In the genomic region with DNA sequence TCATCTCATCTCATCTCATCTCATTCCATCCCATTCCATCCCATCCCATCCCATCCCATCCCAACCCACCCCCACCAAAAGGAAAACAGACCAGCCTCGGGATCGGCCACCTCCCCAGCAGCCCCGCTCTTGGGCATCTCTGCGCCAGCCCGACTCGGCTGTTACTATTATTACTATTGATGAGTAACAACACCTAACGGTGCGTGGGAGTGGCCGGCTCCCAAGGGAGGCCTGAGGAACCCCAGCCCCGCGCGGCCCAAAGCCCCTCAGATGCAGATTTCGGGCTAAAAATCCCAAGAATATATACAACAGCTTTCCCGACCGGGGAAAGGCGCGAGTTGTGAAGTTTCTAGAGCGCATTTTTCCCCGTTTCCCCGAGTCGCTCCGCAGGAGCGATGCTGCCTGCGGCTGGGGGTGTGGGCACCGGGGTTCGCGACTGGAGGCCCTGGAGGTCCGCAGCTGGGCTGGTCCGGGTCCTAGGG, we compare ENCODE assay signal across 9 cellular contexts. TPM values are rescaled to one million over a fixed set of nuclear protein-coding genes. Genes with fewer than 3 reads are reported as not detected.
DNase-seq lines count a peak whose midpoint lies in the region; FAIRE-seq and TF ChIP-seq lines count a peak whose summit lies in the region.
"Had no signal": no experiment of that assay in that cellular context is flagged by ENCODE, and none has a peak within 500 bp of the region (broad histone marks: within the 10 kb centered on the region; RNA-seq: fewer than 3 reads in every experiment).

No MANE protein-coding gene starts in this region.

- H3K36me3 ChIP-seq in HAP-1 (replicated peaks) (no peaks in the 10 kb centered on the region), adrenal gland (replicated peaks in 1 of 2) (no peaks in the 10 kb centered on the region), keratinocyte (ENCODE audit: control insufficient read depth in 2 of 2, extremely low read depth in 1 of 2, insufficient read depth in 2 of 2, low read length in 2 of 2) (peaks cover 0 to 3% of the 10 kb centered on the region in 2 experiments)

- dilution Hi-C loops in keratinocyte (cut with MboI; ENCODE audit: extremely low pct_ligation_motif_present, low sequenced_read_pairs): no loop called here

- TF ChIP-seq POLR2A in adrenal gland (IDR thresholded peaks at IDR 0.05): no peak

- H3K9me1 ChIP-seq in keratinocyte (ENCODE audit: control insufficient read depth, extremely low read depth, insufficient read depth, low read length): no peaks in the 10 kb centered on the region

- H3K79me2 ChIP-seq in keratinocyte (ENCODE audit: control insufficient read depth, insufficient read depth, low read length): peaks cover 55% of the 10 kb centered on the region

- no peak overlapping the region for H2AFZ ChIP-seq in keratinocyte (ENCODE audit: control insufficient read depth, low read length)

- peaks cover 2% of the 10 kb centered on the region for H4K20me1 ChIP-seq in keratinocyte (ENCODE audit: control insufficient read depth, extremely low read depth, insufficient read depth, low read length)

- FAIRE-seq in GM18507 (lab: Jason Lieb, UNC) (no peak), keratinocyte (lab: Jason Lieb, UNC) (no peak)
- FAIRE-seq: colon had no signal

- intact Hi-C loops in adrenal gland (cut with DNase I): no loop called here

- H3K4me2 ChIP-seq in keratinocyte (ENCODE audit: control insufficient read depth, extremely low read depth, insufficient read depth, low read depth, low read length): peak overlapping the region; percentile 61

- 0 to 3% (median 2%) methylated on average over 12 to 29 of the region's 29 CpGs for WGBS in adrenal gland, 4 donors

- in situ Hi-C loops in HAP-1 (cut with MboI; ENCODE audit: low sequenced_read_pairs): no loop called here

- H3K27me3 ChIP-seq in HAP-1 (ENCODE audit: low read depth): no peaks in the 10 kb centered on the region
- H3K27me3 ChIP-seq in adrenal gland: no peaks in the 10 kb centered on the region
- H3K27me3 ChIP-seq in keratinocyte (ENCODE audit: control insufficient read depth, extremely low read depth, insufficient read depth, low read length): no peaks in the 10 kb centered on the region

- DNase-seq in GM18507 (ENCODE audit: extremely low spot score, insufficient read length, low read depth): peak; percentile 15
- DNase-seq in HAP-1 (ENCODE audit: low spot score in 2 of 2): peak in 1 of 2 experiments; percentile 56
- DNase-seq in NAMALWA (ENCODE audit: low spot score): peak; percentile 50
- DNase-seq in adrenal gland: peak in 5 of 7 donors; percentile 18 to 55 (median 36)
- DNase-seq in keratinocyte (ENCODE audit: low read depth, low spot score): no peak
- peak; percentile 22 for DNase-seq in stimulated activated CD4-positive, alpha-beta T cell treated with anti-CD3 and anti-CD28 coated beads, Interleukin-2, amount 100 ng/mL, for 4 hours (ENCODE audit: low read depth)
- no peak for DNase-seq in effector CD4-positive, alpha-beta T cell
- no peak for DNase-seq in NCI-H774 (lab: John Stamatoyannopoulos, UW)

- H3K9me3 ChIP-seq in HAP-1 (no peaks in the 10 kb centered on the region), adrenal gland (replicated peaks in 1 of 3) (no peaks in the 10 kb centered on the region), keratinocyte (ENCODE audit: control insufficient read depth, low read depth, low read length) (no peaks in the 10 kb centered on the region)

- H3K4me1 ChIP-seq in HAP-1 (peaks cover 14% of the 10 kb centered on the region), adrenal gland (replicated peaks in 1 of 2) (peaks cover 9 to 23% of the 10 kb centered on the region in 2 donors), keratinocyte (ENCODE audit: control insufficient read depth, extremely low read depth, insufficient read depth, low read length) (peaks cover 22% of the 10 kb centered on the region)

- peak overlapping the region; percentile 87 for H3K9ac ChIP-seq in keratinocyte (ENCODE audit: control insufficient read depth, extremely low read depth, insufficient read depth, low read length)

- H3K4me3 ChIP-seq in HAP-1 (peak overlapping the region; percentile 73), adrenal gland (peak overlapping the region in 3 of 4 donors; percentile 61 to 76 (median 66)), keratinocyte (ENCODE audit: control insufficient read depth in 2 of 3, extremely low read depth in 1 of 3, insufficient read depth in 2 of 3, low read depth in 1 of 3, low read length in 3 of 3) (peak overlapping the region; percentile 60 to 95 (median 85))

- TF ChIP-seq CTCF in adrenal gland (IDR thresholded peaks at IDR 0.05): no peak
- TF ChIP-seq CTCF in keratinocyte (optimal IDR thresholded peaks at IDR 0.05 in 1 of 3, IDR thresholded peaks at IDR 0.05 in 1 of 3, conservative IDR thresholded peaks at IDR 0.05 in 1 of 3; ENCODE audit: extremely low read depth in 1 of 3, insufficient read depth in 2 of 3, low read length in 3 of 3): no peak

- H3K27ac ChIP-seq in adrenal gland: peak overlapping the region in 3 of 5 donors; percentile 62 to 77 (median 76)
- H3K27ac ChIP-seq in keratinocyte (ENCODE audit: control insufficient read depth, insufficient read depth, low read length): peak overlapping the region; percentile 68

RNA-seq across cellular contexts. Expression of a gene that starts 0.6 kb away (rescaled TPM):
- total RNA-seq in adrenal gland: 10 to 100 TPM in 4 of 8 donors, 1 to 10 TPM in 4; 4.8 to 13.1 (median 8.9) TPM
- 1 to 10 TPM; 4.1 to 5.4 (median 4.2) TPM for polyA plus RNA-seq in adrenal gland
- 10.7 to 14.6 TPM (median 12.8 TPM) in 3 replicates for polyA plus RNA-seq in keratinocyte
- polyA plus RNA-seq in keratinocyte (2011; ENCODE audit: low read depth): 7.0 TPM
- 8.7 and 10.7 TPM in 2 replicates for polyA plus RNA-seq in keratinocyte (2011; cell fraction: cytosol; rRNA removed)
- 38.7 and 45.8 TPM in 2 replicates for polyA plus RNA-seq in keratinocyte (2011; cell fraction: nucleus; rRNA removed)
- 8.5 and 15.2 TPM in 2 replicates for polyA plus RNA-seq in keratinocyte (2012; ENCODE audit: low replicate concordance)
- polyA minus RNA-seq in keratinocyte: 25.3 to 35.2 TPM (median 26.9 TPM) in 3 replicates
- 17.1 TPM for polyA minus RNA-seq in keratinocyte (2011; cell fraction: cytosol; rRNA and poly(A)+ RNA removed)
- polyA minus RNA-seq in keratinocyte (2011; cell fraction: nucleus; rRNA and poly(A)+ RNA removed): 29.3 and 63.4 TPM in 2 replicates

Comparison
In these comparisons a context has a peak if more than half of its experiments do, and no peak if none do; other contexts are left out.
1. DNase-seq: peak in GM18507 (single experiment), NAMALWA (single experiment), adrenal gland (5 of 7) and stimulated activated CD4-positive, alpha-beta T cell treated with anti-CD3 and anti-CD28 coated beads, Interleukin-2, amount 100 ng/mL, for 4 hours (single experiment); none in keratinocyte (single experiment), effector CD4-positive, alpha-beta T cell (single experiment) and NCI-H774 (single experiment).
2. Peak in every context shown above with its lines, with median percentiles within 50 percentile points of each other: H3K4me3 ChIP-seq.